In the genomic region with DNA sequence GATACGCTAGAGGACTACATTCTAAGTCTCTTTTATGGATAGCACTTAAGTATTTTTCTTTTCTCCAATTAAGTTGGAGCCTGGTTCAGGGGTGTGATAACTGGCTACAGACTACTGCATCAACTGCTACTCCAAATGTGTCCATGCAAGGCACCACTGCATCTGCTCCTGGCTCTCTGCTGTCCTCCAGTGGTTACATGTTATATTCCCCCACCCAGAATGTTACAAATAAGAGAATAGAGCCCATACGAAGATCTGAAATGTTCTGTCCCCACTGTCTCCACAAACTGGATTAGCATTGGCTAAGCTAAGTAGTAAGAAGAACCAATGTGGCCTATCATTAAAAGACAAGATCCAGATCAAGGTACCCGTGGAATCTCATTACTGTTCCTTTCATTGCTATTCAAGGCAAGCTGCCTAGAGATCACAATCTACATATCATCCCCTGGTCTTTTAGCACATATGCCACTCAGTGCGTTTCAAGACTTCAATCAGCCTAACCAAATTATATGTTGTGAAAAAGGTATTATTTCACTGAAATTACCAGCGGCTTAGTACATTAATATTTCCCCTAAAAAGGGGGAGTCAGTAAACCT, we compare ENCODE assay signal across 8 cellular contexts.
DNase-seq lines count a peak whose midpoint lies in the region; ATAC-seq and TF ChIP-seq lines count a peak whose summit lies in the region.

No MANE protein-coding gene starts in this region.

- no peaks in the 10 kb centered on the region for H3K27me3 ChIP-seq in DOHH2 (ENCODE audit: control insufficient read depth, low read length)
- H3K27me3 ChIP-seq in right atrium auricular region, result no peaks in the 10 kb centered on the region
- H3K27me3 ChIP-seq in CD8-positive, alpha-beta memory T cell (ENCODE audit: insufficient read depth, low read length, poor library complexity, severe bottlenecking), result no peaks in the 10 kb centered on the region

- H3K4me3 ChIP-seq in DOHH2 (ENCODE audit: low read length) (no peak overlapping the region), right atrium auricular region (no peak overlapping the region)
- H3K4me3 ChIP-seq in CD8-positive, alpha-beta memory T cell (ENCODE audit: low read length), result no peak overlapping the region

- no peak overlapping the region for H3K27ac Mint-ChIP-seq in type B pancreatic cell
- no peak overlapping the region for H3K27ac Mint-ChIP-seq in CD8-positive, alpha-beta memory T cell

- DNase-seq in NCI-H1417 (lab: John Stamatoyannopoulos, UW), result peak; percentile 33 to 68 (median 56)
- DNase-seq in right atrium auricular region (ENCODE audit: low spot score), result no peak
- DNase-seq in type B pancreatic cell (ENCODE audit: extremely low spot score, unreplicated experiment), result no peak
- DNase-seq in CD8-positive, alpha-beta memory T cell, result no peak
- DNase-seq in activated CD4-positive, alpha-beta T cell treated with anti-CD3 and anti-CD28 coated beads for 4 hours, result no peak

- H3K9me3 Mint-ChIP-seq in type B pancreatic cell, result no peaks in the 10 kb centered on the region
- peaks cover 0 to 2% (median 0%) of the 10 kb centered on the region in 5 donors for H3K9me3 Mint-ChIP-seq in CD8-positive, alpha-beta memory T cell

- H4K20me1 ChIP-seq in DOHH2 (ENCODE audit: control insufficient read depth, insufficient read depth, low read depth, low read length), result no peaks in the 10 kb centered on the region

- H3K9me2 ChIP-seq in DOHH2 (replicated peaks; ENCODE audit: control insufficient read depth, low read length), result no peaks in the 10 kb centered on the region

- no peaks in the 10 kb centered on the region for H3F3A ChIP-seq in DOHH2 (ENCODE audit: control insufficient read depth, insufficient read depth)

- H3K9me3 ChIP-seq in DOHH2 (ENCODE audit: control insufficient read depth, insufficient read depth, low read length) (no peaks in the 10 kb centered on the region), right atrium auricular region (no peaks in the 10 kb centered on the region)
- no peaks in the 10 kb centered on the region for H3K9me3 ChIP-seq in CD8-positive, alpha-beta memory T cell (ENCODE audit: low read length)

- no peaks in the 10 kb centered on the region for H3K36me3 Mint-ChIP-seq in type B pancreatic cell
- no peaks in the 10 kb centered on the region for H3K36me3 Mint-ChIP-seq in CD8-positive, alpha-beta memory T cell

- no peak overlapping the region for H3K4me3 Mint-ChIP-seq in type B pancreatic cell
- no peak overlapping the region for H3K4me3 Mint-ChIP-seq in CD8-positive, alpha-beta memory T cell

- H3K27ac ChIP-seq in DOHH2 (ENCODE audit: low read depth, low read length), result no peak overlapping the region
- no peak overlapping the region for H3K27ac ChIP-seq in VCaP
- no peak overlapping the region for H3K27ac ChIP-seq in right atrium auricular region
- H3K27ac ChIP-seq in CD8-positive, alpha-beta memory T cell (ENCODE audit: low read depth, low read length), result no peak overlapping the region

- CTCF ChIA-PET in CD8-positive, alpha-beta memory T cell (lab: Charles Lee), result no interaction called here

- H3K4me1 ChIP-seq in DOHH2 (ENCODE audit: control insufficient read depth, low read length), result 0 out of 2 replicates have a peak, but pooled peaks cover 7% of the 10 kb centered on the region
- H3K4me1 ChIP-seq in right atrium auricular region, result no peaks in the 10 kb centered on the region
- H3K4me1 ChIP-seq in CD8-positive, alpha-beta memory T cell (ENCODE audit: insufficient read depth, low read length), result no peaks in the 10 kb centered on the region

- peak; percentile 77 for TF ChIP-seq CTCF in DOHH2 (IDR thresholded peaks at IDR 0.05; ENCODE audit: low read depth, low read length, poor library complexity, severe bottlenecking)
- TF ChIP-seq CTCF in VCaP (conservative IDR thresholded peaks at IDR 0.05), result peak; percentile 99
- peak; percentile 73 to 80 for TF ChIP-seq CTCF in right atrium auricular region (IDR thresholded peaks at IDR 0.05)
- TF ChIP-seq CTCF in type B pancreatic cell (conservative IDR thresholded peaks at IDR 0.05), result peak; percentile 66

- H3K4me2 ChIP-seq in DOHH2 (ENCODE audit: low read length), result no peak overlapping the region

- H3K79me2 ChIP-seq in DOHH2 (ENCODE audit: control insufficient read depth, low read length), result no peaks in the 10 kb centered on the region

- H3K4me1 Mint-ChIP-seq in type B pancreatic cell (ENCODE audit: unreplicated experiment), result no peaks in the 10 kb centered on the region
- no peaks in the 10 kb centered on the region for H3K4me1 Mint-ChIP-seq in CD8-positive, alpha-beta memory T cell

- ATAC-seq in GM21576 (IDR thresholded peaks at IDR 0.05; ENCODE audit: unreplicated experiment), result peak; percentile 71

- no peaks in the 10 kb centered on the region for H3K27me3 Mint-ChIP-seq in type B pancreatic cell
- H3K27me3 Mint-ChIP-seq in CD8-positive, alpha-beta memory T cell, result no peaks in the 10 kb centered on the region

- POLR2A ChIA-PET in CD8-positive, alpha-beta memory T cell (lab: Charles Lee), result no interaction called here

- H3K36me3 ChIP-seq in DOHH2 (ENCODE audit: control insufficient read depth, low read length) (no peaks in the 10 kb centered on the region), right atrium auricular region (no peaks in the 10 kb centered on the region)
- H3K36me3 ChIP-seq in CD8-positive, alpha-beta memory T cell (ENCODE audit: insufficient read depth, low read length), result no peaks in the 10 kb centered on the region

Comparison
In these comparisons a context has a peak if more than half of its experiments do, and no peak if none do; other contexts are left out.
1. DNase-seq: peak in NCI-H1417 (3 of 3); none in right atrium auricular region (single experiment), type B pancreatic cell (single experiment), CD8-positive, alpha-beta memory T cell (0 of 5) and activated CD4-positive, alpha-beta T cell treated with anti-CD3 and anti-CD28 coated beads for 4 hours (0 of 2).
2. Peak in every context shown above with its lines, with median percentiles within 50 percentile points of each other: CTCF ChIP-seq.